8 cellular contexts compared by ENCODE assay signal in the genomic region with DNA sequence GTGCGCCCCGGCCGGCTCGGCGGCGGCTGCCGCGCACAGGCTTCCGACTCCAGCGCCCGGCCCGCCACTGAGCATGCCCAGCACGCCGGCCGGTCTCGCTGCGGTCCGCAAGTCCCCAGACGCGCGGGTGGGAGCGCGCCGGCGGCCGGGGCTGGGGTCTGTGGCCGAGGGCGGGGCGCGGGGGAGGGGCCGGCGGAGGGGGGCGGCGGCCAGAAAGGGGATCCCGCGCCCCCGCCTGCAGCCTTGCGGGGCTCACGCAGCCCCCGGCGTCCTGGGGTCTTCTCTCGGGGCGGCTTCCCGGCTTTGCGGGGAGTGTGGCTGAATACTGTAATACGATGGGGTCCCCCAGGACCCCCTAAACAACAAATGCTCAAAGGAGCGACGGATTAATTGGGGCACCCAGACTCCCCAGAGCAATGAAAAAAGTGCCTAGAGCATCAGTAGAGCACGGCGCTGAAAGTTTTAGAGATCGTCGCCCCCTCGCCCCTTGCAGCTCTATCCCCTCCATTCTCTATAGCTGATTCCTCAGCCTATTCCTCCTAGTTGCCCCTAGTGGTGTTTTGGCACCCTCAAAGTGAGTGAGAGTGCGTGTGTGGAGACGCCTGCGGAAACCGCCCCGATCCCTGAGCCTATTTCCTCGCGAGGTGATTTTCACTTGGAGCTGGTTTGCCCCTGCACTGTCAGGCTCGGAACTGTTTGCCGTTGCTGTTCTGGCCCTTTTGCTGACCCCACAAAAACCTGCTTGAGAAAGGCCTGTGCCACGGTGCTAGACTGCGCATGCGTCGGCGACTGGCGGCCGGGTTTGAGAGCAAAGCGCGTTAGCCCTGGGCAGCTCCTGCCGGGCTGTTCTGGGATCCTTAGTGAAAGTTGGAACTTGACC. TPM values are rescaled to one million over a fixed set of nuclear protein-coding genes. Genes with fewer than 3 reads are reported as not detected.
DNase-seq lines count a peak whose midpoint lies in the region; ATAC-seq and TF ChIP-seq lines count a peak whose summit lies in the region.

A gene with protein sequence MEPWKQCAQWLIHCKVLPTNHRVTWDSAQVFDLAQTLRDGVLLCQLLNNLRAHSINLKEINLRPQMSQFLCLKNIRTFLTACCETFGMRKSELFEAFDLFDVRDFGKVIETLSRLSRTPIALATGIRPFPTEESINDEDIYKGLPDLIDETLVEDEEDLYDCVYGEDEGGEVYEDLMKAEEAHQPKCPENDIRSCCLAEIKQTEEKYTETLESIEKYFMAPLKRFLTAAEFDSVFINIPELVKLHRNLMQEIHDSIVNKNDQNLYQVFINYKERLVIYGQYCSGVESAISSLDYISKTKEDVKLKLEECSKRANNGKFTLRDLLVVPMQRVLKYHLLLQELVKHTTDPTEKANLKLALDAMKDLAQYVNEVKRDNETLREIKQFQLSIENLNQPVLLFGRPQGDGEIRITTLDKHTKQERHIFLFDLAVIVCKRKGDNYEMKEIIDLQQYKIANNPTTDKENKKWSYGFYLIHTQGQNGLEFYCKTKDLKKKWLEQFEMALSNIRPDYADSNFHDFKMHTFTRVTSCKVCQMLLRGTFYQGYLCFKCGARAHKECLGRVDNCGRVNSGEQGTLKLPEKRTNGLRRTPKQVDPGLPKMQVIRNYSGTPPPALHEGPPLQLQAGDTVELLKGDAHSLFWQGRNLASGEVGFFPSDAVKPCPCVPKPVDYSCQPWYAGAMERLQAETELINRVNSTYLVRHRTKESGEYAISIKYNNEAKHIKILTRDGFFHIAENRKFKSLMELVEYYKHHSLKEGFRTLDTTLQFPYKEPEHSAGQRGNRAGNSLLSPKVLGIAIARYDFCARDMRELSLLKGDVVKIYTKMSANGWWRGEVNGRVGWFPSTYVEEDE (minus strand): TSS at position 69 of the 880 bp plus-strand sequence. CDS start 311 bp downstream, outside the sequence.

- H3K27me3 ChIP-seq in foreskin keratinocyte, result peaks cover 7% of the 10 kb centered on the region

- H3K27me3 Mint-ChIP-seq in natural killer cell treated with Interleukin-12 subunit alpha and Interleukin-12 subunit beta and Interleukin-15 and Interleukin-18, amount 100 ng/mL, for 72 hours, result no peaks in the 10 kb centered on the region
- H3K27me3 Mint-ChIP-seq in stimulated activated naive CD8-positive, alpha-beta T cell treated with anti-CD3 and anti-CD28 coated beads, Interleukin-15, amount 100 ng/mL, for 72 hours, result no peaks in the 10 kb centered on the region

- peak within 1 kb of the TSS; percentile 99 for H3K27ac Mint-ChIP-seq in natural killer cell treated with Interleukin-12 subunit alpha and Interleukin-12 subunit beta and Interleukin-15 and Interleukin-18, amount 100 ng/mL, for 72 hours
- H3K27ac Mint-ChIP-seq in stimulated activated naive CD8-positive, alpha-beta T cell treated with anti-CD3 and anti-CD28 coated beads, Interleukin-15, amount 100 ng/mL, for 72 hours, result peak within 1 kb of the TSS; percentile 96 to 97

- peaks cover 25 to 26% of the 10 kb centered on the region in 2 donors for H3K4me1 Mint-ChIP-seq in natural killer cell treated with Interleukin-12 subunit alpha and Interleukin-12 subunit beta and Interleukin-15 and Interleukin-18, amount 100 ng/mL, for 72 hours (ENCODE audit: low read depth in 2 of 2)
- peaks cover 11% of the 10 kb centered on the region for H3K4me1 Mint-ChIP-seq in stimulated activated naive CD8-positive, alpha-beta T cell treated with anti-CD3 and anti-CD28 coated beads, Interleukin-15, amount 100 ng/mL, for 72 hours

- H3K36me3 Mint-ChIP-seq in natural killer cell treated with Interleukin-12 subunit alpha and Interleukin-12 subunit beta and Interleukin-15 and Interleukin-18, amount 100 ng/mL, for 72 hours, result no peaks in the 10 kb centered on the region

- peak; percentile 25 for TF ChIP-seq CTCF in foreskin keratinocyte (conservative IDR thresholded peaks at IDR 0.05)

- DNase-seq in CD1c-positive myeloid dendritic cell (ENCODE audit: extremely low spot score) (peak; percentile 76), RPMI7951 (ENCODE audit: low read depth) (peak; percentile 62), foreskin keratinocyte (peak; percentile 15 to 55)
- DNase-seq in activated naive CD4-positive, alpha-beta T cell (lab: John Stamatoyannopoulos, UW), result peak; percentile 20 to 29 (median 25)
- peak; percentile 82 for DNase-seq in natural killer cell treated with Interleukin-12 subunit alpha and Interleukin-12 subunit beta and Interleukin-15 and Interleukin-18, amount 100 ng/mL, for 72 hours (ENCODE audit: low spot score)
- peak; percentile 71 to 74 for DNase-seq in stimulated activated naive CD8-positive, alpha-beta T cell treated with anti-CD3 and anti-CD28 coated beads, Interleukin-15, amount 100 ng/mL, for 72 hours

- peaks cover 5% of the 10 kb centered on the region for H3K4me1 ChIP-seq in foreskin keratinocyte

- H3K9me3 Mint-ChIP-seq in natural killer cell treated with Interleukin-12 subunit alpha and Interleukin-12 subunit beta and Interleukin-15 and Interleukin-18, amount 100 ng/mL, for 72 hours, result no peaks in the 10 kb centered on the region
- no peaks in the 10 kb centered on the region for H3K9me3 Mint-ChIP-seq in stimulated activated naive CD8-positive, alpha-beta T cell treated with anti-CD3 and anti-CD28 coated beads, Interleukin-15, amount 100 ng/mL, for 72 hours

- ATAC-seq in HG03432 (IDR thresholded peaks at IDR 0.05; ENCODE audit: unreplicated experiment), result peak; percentile 39
- ATAC-seq in foreskin keratinocyte, result peak; percentile 65
- peak; percentile 78 to 83 for ATAC-seq in natural killer cell treated with Interleukin-12 subunit alpha and Interleukin-12 subunit beta and Interleukin-15 and Interleukin-18, amount 100 ng/mL, for 72 hours
- peak; percentile 67 for ATAC-seq in stimulated activated naive CD8-positive, alpha-beta T cell treated with anti-CD3 and anti-CD28 coated beads, Interleukin-15, amount 100 ng/mL, for 72 hours
- no peak for ATAC-seq in HG02610 (IDR thresholded peaks at IDR 0.05; ENCODE audit: unreplicated experiment)

- H3K27ac ChIP-seq in foreskin keratinocyte, result no peak within 1 kb of the TSS

- peak within 1 kb of the TSS; percentile 98 for H3K4me3 Mint-ChIP-seq in natural killer cell treated with Interleukin-12 subunit alpha and Interleukin-12 subunit beta and Interleukin-15 and Interleukin-18, amount 100 ng/mL, for 72 hours
- H3K4me3 Mint-ChIP-seq in stimulated activated naive CD8-positive, alpha-beta T cell treated with anti-CD3 and anti-CD28 coated beads, Interleukin-15, amount 100 ng/mL, for 72 hours, result peak within 1 kb of the TSS; percentile 96

RNA-seq across cellular contexts. Expression of the gene that starts here (rescaled TPM):
- 0.84 and 1.7 TPM in 2 replicates for total RNA-seq in RPMI7951 (2014; rRNA removed; shearing (Covaris generic))
- total RNA-seq in foreskin keratinocyte, result 9.7 and 10.3 TPM in 2 replicates
- 2.2 and 2.6 TPM in 2 replicates for polyA plus RNA-seq in foreskin keratinocyte
- 10 to 100 TPM; 11.6 to 14.1 TPM for total RNA-seq in natural killer cell treated with Interleukin-12 subunit alpha and Interleukin-12 subunit beta and Interleukin-15 and Interleukin-18, amount 100 ng/mL, for 72 hours

Comparison
In these comparisons a context has a peak if more than half of its experiments do, and no peak if none do; other contexts are left out.
1. DNase-seq: peak in every context shown above with its lines; median percentile 82 in natural killer cell treated with Interleukin-12 subunit alpha and Interleukin-12 subunit beta and Interleukin-15 and Interleukin-18, amount 100 ng/mL, for 72 hours; 76 in CD1c-positive myeloid dendritic cell; 72 in stimulated activated naive CD8-positive, alpha-beta T cell treated with anti-CD3 and anti-CD28 coated beads, Interleukin-15, amount 100 ng/mL, for 72 hours; 62 in RPMI7951; 35 in foreskin keratinocyte; 25 in activated naive CD4-positive, alpha-beta T cell.